In the genomic region with DNA sequence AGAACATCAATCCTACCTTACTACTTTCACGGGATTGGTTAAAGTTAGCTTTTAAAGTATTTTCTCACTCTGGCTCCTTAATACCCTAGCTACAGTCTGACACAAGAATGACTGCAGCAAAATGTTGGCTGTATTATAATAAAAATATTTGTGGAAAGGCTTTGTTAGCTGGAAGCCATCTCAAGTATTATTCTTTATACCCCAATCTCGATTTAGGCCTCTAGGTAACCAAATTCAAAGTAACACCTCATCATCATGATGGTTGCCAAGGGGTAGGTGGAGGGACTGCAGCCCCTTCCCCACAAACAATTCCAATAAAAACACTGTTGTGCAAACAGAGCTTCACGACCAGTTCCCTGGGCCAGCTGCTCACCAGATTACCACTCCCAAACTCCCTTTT, we compare ENCODE assay signal across 8 cellular contexts. TPM values are rescaled to one million over a fixed set of nuclear protein-coding genes. Genes with fewer than 3 reads are reported as not detected.
A peak's percentile ranks its signal among the peaks of the same experiment; 100 is the strongest.
DNase-seq lines count a peak whose midpoint lies in the region; ATAC-seq and TF ChIP-seq lines count a peak whose summit lies in the region.

No MANE protein-coding gene starts in this region.

- H3K79me2 ChIP-seq in PC-3 (ENCODE audit: low read length), result peaks cover 42% of the 10 kb centered on the region

- CTCF ChIA-PET in PC-3 (lab: Charles Lee), result interaction anchor here (0.6 to 1.4 kb wide), 3 partner anchors 64 to 1739 kb away, joined by 4 to 13 read pairs (median 5); partner anchors contain the start of gene C3orf33

- H3K9me3 ChIP-seq in PC-3 (ENCODE audit: low read length), result no peaks in the 10 kb centered on the region

- TF ChIP-seq CTCF in PC-3 (conservative IDR thresholded peaks at IDR 0.05; ENCODE audit: low read depth, low read length), result no peak

- intact Hi-C loops in PC-3 (cut with micrococcal nuclease), result loop anchor here (1.0 to 5.0 kb wide), 2 partner anchors 15 to 122 kb away; partner anchors contain the start of genes PLCH1 and SLC33A1

- H3K4me1 ChIP-seq in PC-3 (ENCODE audit: insufficient read depth, low read length), result peaks cover 14% of the 10 kb centered on the region

- BruUV-seq in PC-3 (replicated peaks; lab: Mats Ljungman, UMichigan), result TSS peak; percentile 95

- peak overlapping the region; percentile 65 for H3K9ac ChIP-seq in PC-3 (ENCODE audit: low read length)

- POLR2A ChIA-PET in PC-3 (lab: Charles Lee; ENCODE audit: unreplicated experiment), result interaction anchor here (0.7 kb wide), 2 partner anchors 63 to 64 kb away, joined by 4 to 5 read pairs; no protein-coding TSS in a partner anchor

- H3K27ac ChIP-seq in PC-3 (ENCODE audit: low read length) (peak overlapping the region; percentile 59), epithelial cell of prostate (peak overlapping the region; percentile 79)

- ATAC-seq in PC-3 (no peak), HG02763 (IDR thresholded peaks at IDR 0.05; ENCODE audit: unreplicated experiment) (no peak)

- H2AFZ ChIP-seq in PC-3 (ENCODE audit: low read length), result peak overlapping the region; percentile 97

- DNase-seq in D341Med (ENCODE audit: low spot score) (peak; percentile 38), PC-3 (no peak), epithelial cell of prostate (ENCODE audit: low read depth, low spot score) (no peak), pons (ENCODE audit: low spot score) (peak; percentile 23), anterior cingulate cortex (lab: John Stamatoyannopoulos, UW) (no peak), NCI-H2029 treated with DMSO at 0.1 percent for 48 hours (lab: John Stamatoyannopoulos, UW) (no peak)
- no peak for DNase-seq in activated CD4-positive, alpha-beta T cell treated with anti-CD3 and anti-CD28 coated beads, Interleukin-2, amount 50 U/mL, for 4 hours

- H4K20me1 ChIP-seq in PC-3 (ENCODE audit: low read length), result peaks cover 20% of the 10 kb centered on the region

- no peaks in the 10 kb centered on the region for H3F3A ChIP-seq in PC-3 (ENCODE audit: low read length, unreplicated experiment)

- H3K27me3 ChIP-seq in PC-3 (ENCODE audit: low read length), result no peaks in the 10 kb centered on the region

- peak overlapping the region; percentile 79 for H3K4me3 ChIP-seq in PC-3 (ENCODE audit: low read length)

- H3K9me2 ChIP-seq in PC-3 (replicated peaks; ENCODE audit: low read length), result no peaks in the 10 kb centered on the region

- peak overlapping the region; percentile 85 for H3K4me2 ChIP-seq in PC-3 (ENCODE audit: low read length)

- no peaks in the 10 kb centered on the region for H3K36me3 ChIP-seq in PC-3 (ENCODE audit: low read depth, low read length)

RNA-seq across cellular contexts. Expression of gene GMPS, which starts 0.8 kb away (rescaled TPM):
- total RNA-seq in PC-3 (2014; rRNA removed), result 42.2 and 43.3 TPM in 2 replicates

RNA-seq across cellular contexts. Expression of gene SLC33A1, which starts 15.4 kb away (rescaled TPM):
- 32.3 and 32.9 TPM in 2 replicates for total RNA-seq in PC-3 (2014; rRNA removed)

Comparison
In these comparisons a context has a peak if more than half of its experiments do, and no peak if none do; other contexts are left out.
1. DNase-seq: peak in D341Med (single experiment) and pons (single experiment); none in PC-3 (single experiment), epithelial cell of prostate (single experiment), anterior cingulate cortex (0 of 58), activated CD4-positive, alpha-beta T cell treated with anti-CD3 and anti-CD28 coated beads, Interleukin-2, amount 50 U/mL, for 4 hours (0 of 2) and NCI-H2029 treated with DMSO at 0.1 percent for 48 hours (single experiment).